8 cellular contexts compared by ENCODE assay signal in the genomic region with DNA sequence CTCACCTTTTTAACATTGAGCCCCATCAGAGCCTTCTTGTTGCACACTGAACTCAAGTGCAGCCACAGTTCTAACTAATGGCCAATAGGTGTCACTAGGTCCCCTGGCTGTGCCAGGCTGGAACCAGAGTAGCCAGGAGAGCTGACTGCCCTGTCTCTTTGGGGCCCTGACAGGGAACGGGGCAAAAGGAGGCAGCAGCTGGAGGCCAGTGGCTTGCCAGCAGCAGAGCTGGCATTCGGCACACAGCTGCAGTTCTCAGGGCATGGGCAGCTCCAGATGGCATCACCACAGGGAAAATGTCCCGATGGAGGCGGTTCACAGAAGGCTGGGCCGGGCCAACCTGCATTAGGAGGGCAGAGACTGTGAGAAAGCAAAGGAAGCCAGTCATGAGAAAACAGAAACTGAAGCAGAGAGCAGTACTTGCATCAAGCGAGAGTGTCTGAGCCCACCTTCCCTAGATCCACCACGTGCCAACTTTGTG.
DNase-seq lines count a peak whose midpoint lies in the region; ATAC-seq and TF ChIP-seq lines count a peak whose summit lies in the region.

No MANE protein-coding gene starts in this region.

- no peaks in the 10 kb centered on the region for H3K9me3 Mint-ChIP-seq in naive thymus-derived CD8-positive, alpha-beta T cell

- H3K36me3 Mint-ChIP-seq in naive thymus-derived CD8-positive, alpha-beta T cell, result no peaks in the 10 kb centered on the region

- DNase-seq in ELF-1 (ENCODE audit: low read depth, low spot score) (peak; percentile 42), Kasumi-1 (lab: John Stamatoyannopoulos, UW) (peak; percentile 44 to 53), iris pigment epithelial cell (ENCODE audit: low read depth) (peak; percentile 48)
- no peak for DNase-seq in stimulated activated naive CD4-positive, alpha-beta T cell treated with Interleukin-2 at 50 U/mL for 16 hours (lab: John Stamatoyannopoulos, UW)
- DNase-seq in naive thymus-derived CD8-positive, alpha-beta T cell, result no peak

- no peak overlapping the region for H3K4me3 Mint-ChIP-seq in naive thymus-derived CD8-positive, alpha-beta T cell

- H3K27me3 Mint-ChIP-seq in naive thymus-derived CD8-positive, alpha-beta T cell, result peaks cover 0 to 23% (median 6%) of the 10 kb centered on the region in 5 donors

- peak; percentile 78 for TF ChIP-seq CTCF in VCaP (conservative IDR thresholded peaks at IDR 0.05)

- ATAC-seq in GM21367 (IDR thresholded peaks at IDR 0.05; ENCODE audit: unreplicated experiment) (peak; percentile 51), HG02623 (IDR thresholded peaks at IDR 0.05; ENCODE audit: unreplicated experiment) (no peak)
- ATAC-seq in naive thymus-derived CD8-positive, alpha-beta T cell, result no peak

- POLR2A ChIA-PET in naive thymus-derived CD8-positive, alpha-beta T cell (lab: Charles Lee), result no interaction called here

- peak overlapping the region in 1 of 10 donors; percentile 51 for H3K27ac Mint-ChIP-seq in naive thymus-derived CD8-positive, alpha-beta T cell

- no peak overlapping the region for H3K27ac ChIP-seq in VCaP

- H3K4me1 Mint-ChIP-seq in naive thymus-derived CD8-positive, alpha-beta T cell, result no peaks in the 10 kb centered on the region

Comparison
In these comparisons a context has a peak if more than half of its experiments do, and no peak if none do; other contexts are left out.
1. DNase-seq: peak in ELF-1 (single experiment), Kasumi-1 (2 of 2) and iris pigment epithelial cell (single experiment); none in stimulated activated naive CD4-positive, alpha-beta T cell treated with Interleukin-2 at 50 U/mL for 16 hours (single experiment) and naive thymus-derived CD8-positive, alpha-beta T cell (0 of 10).